In the genomic region with DNA sequence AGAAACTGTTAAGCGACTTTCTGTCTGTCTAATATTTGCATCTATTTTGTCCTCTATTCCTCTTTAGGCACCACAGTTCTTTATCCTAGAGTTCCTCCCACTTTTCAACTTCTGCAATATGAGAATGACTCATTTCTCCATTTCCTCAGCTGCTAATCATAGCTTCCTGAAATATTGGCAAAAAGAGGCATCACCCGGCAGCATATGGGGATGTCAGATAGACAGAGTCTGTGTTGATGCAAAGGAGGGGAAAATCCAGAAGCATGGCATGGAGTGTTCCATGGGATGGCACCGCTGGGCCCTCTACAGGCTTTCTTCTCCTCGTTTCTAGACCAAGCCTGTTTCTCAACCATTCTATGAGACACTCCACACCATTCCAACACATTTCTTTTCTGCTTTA, we compare ENCODE assay signal across 8 cellular contexts.
A peak's percentile ranks its signal among the peaks of the same experiment; 100 is the strongest.
DNase-seq lines count a peak whose midpoint lies in the region; ATAC-seq and TF ChIP-seq lines count a peak whose summit lies in the region.

No MANE protein-coding gene starts in this region.

- no peaks in the 10 kb centered on the region for H3K27me3 Mint-ChIP-seq in CD4-positive, alpha-beta memory T cell
- H3K27me3 Mint-ChIP-seq in activated T-helper 1 cell treated with anti-CD3 and anti-CD28 coated beads, Interleukin-12 subunit alpha, Interleukin-12 subunit beta, Interleukin-2, Interleukin-4 antibody, amounts not matched to agents 30 ng/mL and 10 ng/mL and 1 ng/mL, durations not matched to agents 14 hours and 24 hours and 36 hours (ENCODE audit: insufficient read depth): no peaks in the 10 kb centered on the region

- no peak for TF ChIP-seq POLR2A in right lobe of liver (IDR thresholded peaks at IDR 0.05)

- no peaks in the 10 kb centered on the region for H3K9me3 ChIP-seq in CD4-positive, alpha-beta memory T cell (ENCODE audit: control insufficient read depth in 1 of 2, low read length in 2 of 2)
- H3K9me3 ChIP-seq in right lobe of liver: no peaks in the 10 kb centered on the region
- H3K9me3 ChIP-seq in HAP-1: no peaks in the 10 kb centered on the region

- CTCF ChIA-PET in CD4-positive, alpha-beta memory T cell (lab: Charles Lee; ENCODE audit: partially characterized antibody): interaction anchor here (1.0 kb wide), 1 partner anchor 9 kb away, joined by 4 read pairs; no protein-coding TSS in a partner anchor

- H3K4me1 ChIP-seq in CD4-positive, alpha-beta memory T cell (ENCODE audit: insufficient read depth, low read length): peaks cover 82% of the 10 kb centered on the region
- no peaks in the 10 kb centered on the region for H3K4me1 ChIP-seq in right lobe of liver
- no peaks in the 10 kb centered on the region for H3K4me1 ChIP-seq in HAP-1

- H3K27ac ChIP-seq in CD4-positive, alpha-beta memory T cell (ENCODE audit: low read depth, low read length): no peak overlapping the region
- H3K27ac ChIP-seq in right lobe of liver: no peak overlapping the region

- in situ Hi-C loops in KBM-7 (cut with MboI; ENCODE audit: low pct_unique_long_range_greater_than_20kb, low sequenced_read_pairs): no loop called here
- in situ Hi-C loops in HAP-1 (cut with MboI; ENCODE audit: low sequenced_read_pairs): no loop called here

- peak overlapping the region; percentile 19 to 89 (median 58) for H3K27ac Mint-ChIP-seq in CD4-positive, alpha-beta memory T cell
- peak overlapping the region; percentile 60 for H3K27ac Mint-ChIP-seq in activated T-helper 1 cell treated with anti-CD3 and anti-CD28 coated beads, Interleukin-12 subunit alpha, Interleukin-12 subunit beta, Interleukin-2, Interleukin-4 antibody, amounts not matched to agents 30 ng/mL and 10 ng/mL and 1 ng/mL, durations not matched to agents 14 hours and 24 hours and 36 hours

- H3K4me3 ChIP-seq in CD4-positive, alpha-beta memory T cell (ENCODE audit: low read length in 2 of 2): no peak overlapping the region
- H3K4me3 ChIP-seq in right lobe of liver (no peak overlapping the region), HAP-1 (no peak overlapping the region)

- H3K36me3 Mint-ChIP-seq in CD4-positive, alpha-beta memory T cell: peaks cover 15 to 22% of the 10 kb centered on the region in 2 donors
- H3K36me3 Mint-ChIP-seq in activated T-helper 1 cell treated with anti-CD3 and anti-CD28 coated beads, Interleukin-12 subunit alpha, Interleukin-12 subunit beta, Interleukin-2, Interleukin-4 antibody, amounts not matched to agents 30 ng/mL and 10 ng/mL and 1 ng/mL, durations not matched to agents 14 hours and 24 hours and 36 hours (ENCODE audit: low read depth): peaks cover 37% of the 10 kb centered on the region

- ATAC-seq in right lobe of liver (peak; percentile 44 to 57 (median 47)), GM19395 (IDR thresholded peaks at IDR 0.05; ENCODE audit: unreplicated experiment) (no peak), HG02885 (IDR thresholded peaks at IDR 0.05; ENCODE audit: poor library complexity, unreplicated experiment) (no peak)

- H3K27me3 ChIP-seq in CD4-positive, alpha-beta memory T cell (ENCODE audit: insufficient read depth, low read length): no peaks in the 10 kb centered on the region
- no peaks in the 10 kb centered on the region for H3K27me3 ChIP-seq in right lobe of liver
- H3K27me3 ChIP-seq in HAP-1 (ENCODE audit: low read depth): peaks cover 15% of the 10 kb centered on the region; the same call in 1 of the 2 replicates

- intact Hi-C loops in CD4-positive, alpha-beta memory T cell (cut with micrococcal nuclease): loop anchor here (5.0 to 10.0 kb wide), 3 partner anchors 33 to 1886 kb away; a partner anchor contains a TSS
- intact Hi-C loops in activated T-helper 1 cell treated with anti-CD3 and anti-CD28 coated beads, Interleukin-12 subunit alpha, Interleukin-12 subunit beta, Interleukin-2, Interleukin-4 antibody, amounts not matched to agents 30 ng/mL and 10 ng/mL and 1 ng/mL, durations not matched to agents 14 hours and 24 hours and 36 hours (cut with micrococcal nuclease): loop anchor here (5.0 kb wide), 2 partner anchors 427 to 1888 kb away; a partner anchor contains a TSS
- intact Hi-C loops in right lobe of liver (cut with DNase I): no loop called here

- no peak for TF ChIP-seq CTCF in right lobe of liver (IDR thresholded peaks at IDR 0.05)

- POLR2A ChIA-PET in CD4-positive, alpha-beta memory T cell (lab: Charles Lee; ENCODE audit: partially characterized antibody): interaction anchor here (1.7 to 17.7 kb wide), 3 partner anchors 9 to 65 kb away, joined by 3 to 279 read pairs (median 13); no protein-coding TSS in a partner anchor

- no peaks in the 10 kb centered on the region for H3K9me3 Mint-ChIP-seq in CD4-positive, alpha-beta memory T cell
- H3K9me3 Mint-ChIP-seq in activated T-helper 1 cell treated with anti-CD3 and anti-CD28 coated beads, Interleukin-12 subunit alpha, Interleukin-12 subunit beta, Interleukin-2, Interleukin-4 antibody, amounts not matched to agents 30 ng/mL and 10 ng/mL and 1 ng/mL, durations not matched to agents 14 hours and 24 hours and 36 hours: peaks cover 3% of the 10 kb centered on the region

- H3K4me1 Mint-ChIP-seq in CD4-positive, alpha-beta memory T cell: peaks cover 60 to 87% (median 76%) of the 10 kb centered on the region in 4 donors
- H3K4me1 Mint-ChIP-seq in activated T-helper 1 cell treated with anti-CD3 and anti-CD28 coated beads, Interleukin-12 subunit alpha, Interleukin-12 subunit beta, Interleukin-2, Interleukin-4 antibody, amounts not matched to agents 30 ng/mL and 10 ng/mL and 1 ng/mL, durations not matched to agents 14 hours and 24 hours and 36 hours (ENCODE audit: low read depth): peaks cover 92% of the 10 kb centered on the region

- H3K36me3 ChIP-seq in CD4-positive, alpha-beta memory T cell (ENCODE audit: insufficient read depth, low read length): no peaks in the 10 kb centered on the region
- H3K36me3 ChIP-seq in right lobe of liver (no peaks in the 10 kb centered on the region), HAP-1 (replicated peaks) (no peaks in the 10 kb centered on the region)

- DNase-seq in CD4-positive, alpha-beta memory T cell: no peak
- DNase-seq in KBM-7: peak; percentile 69
- no peak for DNase-seq in activated T-helper 1 cell treated with anti-CD3 and anti-CD28 coated beads, Interleukin-12 subunit alpha, Interleukin-12 subunit beta, Interleukin-2, Interleukin-4 antibody, amounts not matched to agents 30 ng/mL and 10 ng/mL and 1 ng/mL, durations not matched to agents 14 hours and 24 hours and 36 hours (ENCODE audit: low spot score)
- DNase-seq in right lobe of liver: no peak
- no peak for DNase-seq in HAP-1 (ENCODE audit: low spot score in 2 of 2)
- DNase-seq in retina: no peak

- 39% methylated on average over 4 of the region's 4 CpGs for WGBS in right lobe of liver (ENCODE audit: insufficient coverage, low coverage, low lambda C conversion rate, missing lambda C conversion rate)

- peak overlapping the region in 5 of 8 donors; percentile 5 to 61 (median 29) for H3K4me3 Mint-ChIP-seq in CD4-positive, alpha-beta memory T cell
- H3K4me3 Mint-ChIP-seq in activated T-helper 1 cell treated with anti-CD3 and anti-CD28 coated beads, Interleukin-12 subunit alpha, Interleukin-12 subunit beta, Interleukin-2, Interleukin-4 antibody, amounts not matched to agents 30 ng/mL and 10 ng/mL and 1 ng/mL, durations not matched to agents 14 hours and 24 hours and 36 hours: peak overlapping the region; percentile 17

Comparison
In these comparisons a context has a peak if more than half of its experiments do, and no peak if none do; other contexts are left out.
1. ATAC-seq: peak in right lobe of liver (4 of 4); none in GM19395 (single experiment) and HG02885 (single experiment).
2. intact Hi-C loops: an anchor here in CD4-positive, alpha-beta memory T cell (5.0 to 10.0 kb wide) and activated T-helper 1 cell treated with anti-CD3 and anti-CD28 coated beads, Interleukin-12 subunit alpha, Interleukin-12 subunit beta, Interleukin-2, Interleukin-4 antibody, amounts not matched to agents 30 ng/mL and 10 ng/mL and 1 ng/mL, durations not matched to agents 14 hours and 24 hours and 36 hours (5.0 kb wide); none called in right lobe of liver.